Comparison of ENCODE assay signal across 8 cellular contexts in genomic region chr14:91573894-91574837, GRCh38.
A peak's percentile ranks its signal among the peaks of the same experiment; 100 is the strongest.
DNase-seq lines count a peak whose midpoint lies in the region; ATAC-seq and TF ChIP-seq lines count a peak whose summit lies in the region.

No MANE protein-coding gene starts in this region.

- H3K79me2 ChIP-seq in mammary epithelial cell (ENCODE audit: insufficient read depth, low read length), result no peaks in the 10 kb centered on the region

- no peak for ATAC-seq in GM21447 (IDR thresholded peaks at IDR 0.05; ENCODE audit: unreplicated experiment)
- ATAC-seq in HG02981 (IDR thresholded peaks at IDR 0.05; ENCODE audit: unreplicated experiment), result no peak

- no peak overlapping the region for H3K9ac ChIP-seq in mammary epithelial cell (ENCODE audit: insufficient read depth, low read length)

- WGBS in mammary epithelial cell (ENCODE audit: low coverage, missing lambda C conversion rate), result 5% methylated on average over 9 of the region's 59 CpGs

- CTCF ChIA-PET in mammary epithelial cell (lab: Charles Lee; ENCODE audit: low non-redundant PET), result no interaction called here

- H3K4me3 ChIP-seq in mammary epithelial cell (replicated peaks in 1 of 3; ENCODE audit: insufficient read depth in 1 of 3, low read depth in 2 of 3, low read length in 3 of 3) (peak overlapping the region; percentile 17 to 48 (median 46)), kidney epithelial cell (ENCODE audit: low read depth, low read length) (peak overlapping the region; percentile 36)

- DNase-seq in GM19238 (ENCODE audit: insufficient read length, low spot score) (peak; percentile 9), NCI-H1105 treated with DMSO at 0.1 percent for 48 hours (lab: John Stamatoyannopoulos, UW) (peak; percentile 92), mammary epithelial cell (peak; percentile 61), kidney epithelial cell (ENCODE audit: low read depth) (no peak)
- peak; percentile 52 for DNase-seq in activated CD4-positive, CD25-positive, alpha-beta regulatory T cell treated with anti-CD3 and anti-CD28 coated beads, Interleukin-2, amount 50 U/mL, for 16 hours (ENCODE audit: low read depth, low spot score)
- DNase-seq in stimulated activated CD4-positive, alpha-beta T cell treated with anti-CD3 and anti-CD28 coated beads, Interleukin-15, amount 100 ng/mL, for 24 hours, result peak; percentile 96

- intact Hi-C loops in mammary epithelial cell (cut with micrococcal nuclease), result no loop called here

- H4K20me1 ChIP-seq in mammary epithelial cell (ENCODE audit: insufficient read depth, low read length), result no peaks in the 10 kb centered on the region

- in situ Hi-C loops in mammary epithelial cell (cut with MboI; ENCODE audit: low sequenced_read_pairs in 2 of 2), result no loop called here

- peak overlapping the region; percentile 83 for H2AFZ ChIP-seq in mammary epithelial cell (ENCODE audit: low read depth, low read length)

- no peak overlapping the region for H3K27ac ChIP-seq in mammary epithelial cell (ENCODE audit: insufficient read depth, low read depth, low read length)

- H3K27me3 ChIP-seq in mammary epithelial cell (ENCODE audit: insufficient read depth, low read length), result peaks cover 3% of the 10 kb centered on the region
- no peaks in the 10 kb centered on the region for H3K27me3 ChIP-seq in kidney epithelial cell (ENCODE audit: control insufficient read depth, insufficient read depth, low read length)

- no peak for TF ChIP-seq CTCF in mammary epithelial cell (conservative IDR thresholded peaks at IDR 0.05 in 1 of 2, IDR thresholded peaks at IDR 0.05 in 1 of 2; ENCODE audit: extremely low read depth in 1 of 2, insufficient read depth in 1 of 2, low read depth in 1 of 2, low read length in 2 of 2)
- no peak for TF ChIP-seq CTCF in kidney epithelial cell (IDR thresholded peaks at IDR 0.05; ENCODE audit: insufficient read depth, low read length, poor library complexity, severe bottlenecking)

- H3K4me1 ChIP-seq in mammary epithelial cell (ENCODE audit: insufficient read depth, low read length), result peaks cover 7% of the 10 kb centered on the region

- H3K4me2 ChIP-seq in mammary epithelial cell (ENCODE audit: insufficient read depth, low read depth, low read length), result peak overlapping the region; percentile 94

- no TSS peak for BruUV-seq in mammary epithelial cell (replicated peaks; lab: Mats Ljungman, UMichigan)

- dilution Hi-C loops in mammary epithelial cell (cut with HindIII; ENCODE audit: low sequenced_read_pairs), result no loop called here

- H3K9me3 ChIP-seq in mammary epithelial cell (replicated peaks; ENCODE audit: insufficient read depth, low read length), result no peaks in the 10 kb centered on the region

- H3K36me3 ChIP-seq in mammary epithelial cell (ENCODE audit: insufficient read depth, low read length), result no peaks in the 10 kb centered on the region
- no peaks in the 10 kb centered on the region for H3K36me3 ChIP-seq in kidney epithelial cell (ENCODE audit: control insufficient read depth, insufficient read depth, low read length)
